Comparison of ENCODE assay signal across 8 cellular contexts in genomic region chr18:3597978-3598365, GRCh38.
DNase-seq lines count a peak whose midpoint lies in the region; ATAC-seq and TF ChIP-seq lines count a peak whose summit lies in the region.
"Not testable (repeated sequence)": the region's sequence is repeated elsewhere in the genome, so short reads cannot be mapped to it uniquely, and the experiment has no call there.

No MANE protein-coding gene starts in this region.

- H3K36me3 Mint-ChIP-seq in CD4-positive, CD25-positive, alpha-beta regulatory T cell, result peaks cover 15% of the 10 kb centered on the region
- H3K36me3 Mint-ChIP-seq in activated CD4-positive, alpha-beta memory T cell treated with anti-CD3 and anti-CD28 coated beads, Interleukin-2, amount 10 ng/mL, durations not matched to agents 7 days and 5 days (ENCODE audit: low read depth), result peaks cover 27% of the 10 kb centered on the region
- H3K36me3 Mint-ChIP-seq in endodermal cell (ENCODE audit: low read depth), result peaks cover 37% of the 10 kb centered on the region
- not testable (repeated sequence) for H3K36me3 Mint-ChIP-seq in memory B cell

- BruUV-seq in OCI-LY7 (replicated peaks; lab: Mats Ljungman, UMichigan), result not testable (repeated sequence)

- peak overlapping the region; percentile 83 to 99 (median 95) for H3K4me3 Mint-ChIP-seq in CD4-positive, CD25-positive, alpha-beta regulatory T cell
- peak overlapping the region; percentile 0 for H3K4me3 Mint-ChIP-seq in activated CD4-positive, alpha-beta memory T cell treated with anti-CD3 and anti-CD28 coated beads, Interleukin-2, amount 10 ng/mL, durations not matched to agents 7 days and 5 days
- not testable (repeated sequence) for H3K4me3 Mint-ChIP-seq in endodermal cell, memory B cell

- H3K79me2 ChIP-seq in OCI-LY7 (ENCODE audit: insufficient read depth, low read depth, low read length), result peaks cover 34% of the 10 kb centered on the region
- H3K79me2 ChIP-seq in parathyroid adenoma, result not testable (repeated sequence)

- H4K20me1 ChIP-seq in OCI-LY7 (ENCODE audit: insufficient read depth, low read length), result not testable (repeated sequence)

- not testable (repeated sequence) for H3K27me3 ChIP-seq in CD4-positive, CD25-positive, alpha-beta regulatory T cell (ENCODE audit: control insufficient read depth, insufficient read depth, low read length); endodermal cell (ENCODE audit: control insufficient read depth, insufficient read depth, low read length, poor library complexity, severe bottlenecking); parathyroid adenoma (ENCODE audit: control insufficient read depth, insufficient read depth, low read length); testis

- 96 to 100% methylated on average over 7 to 10 of the region's 10 CpGs for WGBS in endodermal cell (ENCODE audit: insufficient coverage in 1 of 2, insufficient read length in 1 of 2), 2 experiments
- WGBS in testis, 2 donors, result 80 to 90% methylated on average over 10 of the region's 10 CpGs

- not testable (repeated sequence) for H3K9ac ChIP-seq in endodermal cell (ENCODE audit: extremely low read depth, low read length, poor library complexity, severe bottlenecking); parathyroid adenoma

- intact Hi-C loops in OCI-LY7 (cut with micrococcal nuclease; ENCODE audit: unreplicated experiment), result loop anchor here (10.0 kb wide), 1 partner anchor 943 kb away; the partner anchor contains the start of gene SMCHD1
- intact Hi-C loops in testis (cut with DNase I; ENCODE audit: low total_unique reads), result loop anchor here (5.0 kb wide), 1 partner anchor 146 kb away; the partner anchor contains the start of gene TGIF1

- peaks cover 61% of the 10 kb centered on the region for H3K4me1 ChIP-seq in CD4-positive, CD25-positive, alpha-beta regulatory T cell (ENCODE audit: control insufficient read depth, insufficient read depth, low read length, poor library complexity, severe bottlenecking)
- peaks cover 59% of the 10 kb centered on the region for H3K4me1 ChIP-seq in OCI-LY7 (ENCODE audit: insufficient read depth, low read length, poor library complexity, severe bottlenecking)
- peaks cover 13% of the 10 kb centered on the region for H3K4me1 ChIP-seq in endodermal cell (ENCODE audit: control insufficient read depth, insufficient read depth, low read length)
- H3K4me1 ChIP-seq in parathyroid adenoma, result peaks cover 32% of the 10 kb centered on the region
- peaks cover 53% of the 10 kb centered on the region for H3K4me1 ChIP-seq in testis

- CTCF ChIA-PET in OCI-LY7 (lab: Charles Lee; ENCODE audit: unreplicated experiment), result interaction anchor here (0.6 kb wide), 1 partner anchor 43 kb away, joined by 7 read pairs; no protein-coding TSS in a partner anchor
- CTCF ChIA-PET in activated CD4-positive, alpha-beta memory T cell treated with anti-CD3 and anti-CD28 coated beads, Interleukin-2, amount 10 ng/mL, durations not matched to agents 7 days and 5 days (lab: Charles Lee), result interaction anchor here (1.3 to 6.5 kb wide), 4 partner anchors 8 to 143 kb away, joined by 5 to 75 read pairs (median 42); no protein-coding TSS in a partner anchor

- not testable (repeated sequence) for H2AFZ ChIP-seq in OCI-LY7 (ENCODE audit: low read length)
- H2AFZ ChIP-seq in parathyroid adenoma, result peak overlapping the region; percentile 40

- H3K9me2 ChIP-seq in OCI-LY7 (ENCODE audit: insufficient read depth, low read length), result not testable (repeated sequence)

- H3K4me3 ChIP-seq in CD4-positive, CD25-positive, alpha-beta regulatory T cell (ENCODE audit: low read depth, low read length), result peak overlapping the region; percentile 94
- H3K4me3 ChIP-seq in OCI-LY7 (ENCODE audit: low read depth, low read length, poor library complexity, severe bottlenecking); endodermal cell (ENCODE audit: low read length); parathyroid adenoma (ENCODE audit: low read depth, low read length); testis: not testable (repeated sequence)

- not testable (repeated sequence) for TF ChIP-seq CTCF in OCI-LY7 (conservative IDR thresholded peaks at IDR 0.05; ENCODE audit: low read length); endodermal cell (conservative IDR thresholded peaks at IDR 0.05); parathyroid adenoma (IDR thresholded peaks at IDR 0.05); testis (IDR thresholded peaks at IDR 0.05)

- peak overlapping the region; percentile 97; the same call in 1 of the 2 replicates for H3K4me2 ChIP-seq in OCI-LY7 (ENCODE audit: low read length)
- H3K4me2 ChIP-seq in parathyroid adenoma (ENCODE audit: low read length), result not testable (repeated sequence)

- peak overlapping the region; percentile 98 for H3K27ac ChIP-seq in CD4-positive, CD25-positive, alpha-beta regulatory T cell (ENCODE audit: insufficient read depth, low read length, poor library complexity, severe bottlenecking)
- H3K27ac ChIP-seq in OCI-LY7 (ENCODE audit: low read depth, low read length, poor library complexity, severe bottlenecking); endodermal cell (ENCODE audit: low read depth, low read length): not testable (repeated sequence)
- peak overlapping the region; percentile 98 for H3K27ac ChIP-seq in angular gyrus (ENCODE audit: low read depth, low read length)
- H3K27ac ChIP-seq in parathyroid adenoma, result peak overlapping the region; percentile 25
- H3K27ac ChIP-seq in testis, result peak overlapping the region; percentile 96

- H3K4me1 Mint-ChIP-seq in CD4-positive, CD25-positive, alpha-beta regulatory T cell, result peaks cover 16 to 63% (median 40%) of the 10 kb centered on the region in 4 donors
- peaks cover 46% of the 10 kb centered on the region for H3K4me1 Mint-ChIP-seq in activated CD4-positive, alpha-beta memory T cell treated with anti-CD3 and anti-CD28 coated beads, Interleukin-2, amount 10 ng/mL, durations not matched to agents 7 days and 5 days
- H3K4me1 Mint-ChIP-seq in endodermal cell (peaks cover 51% of the 10 kb centered on the region), memory B cell (peaks cover 33% of the 10 kb centered on the region)

- ATAC-seq in CD4-positive, CD25-positive, alpha-beta regulatory T cell (ENCODE audit: low read depth in 2 of 2); memory B cell (ENCODE audit: low read depth): not testable (repeated sequence)

- not testable (repeated sequence) for H3K9me3 Mint-ChIP-seq in CD4-positive, CD25-positive, alpha-beta regulatory T cell; activated CD4-positive, alpha-beta memory T cell treated with anti-CD3 and anti-CD28 coated beads, Interleukin-2, amount 10 ng/mL, durations not matched to agents 7 days and 5 days; endodermal cell; memory B cell

- not testable (repeated sequence) for DNase-seq in CD4-positive, CD25-positive, alpha-beta regulatory T cell; OCI-LY7 (ENCODE audit: low spot score); activated CD4-positive, alpha-beta memory T cell treated with anti-CD3 and anti-CD28 coated beads, Interleukin-2, amount 10 ng/mL, durations not matched to agents 7 days and 5 days; endodermal cell; memory B cell (ENCODE audit: low spot score in 2 of 2); testis

- TF ChIP-seq POLR2A in testis (IDR thresholded peaks at IDR 0.05), result not testable (repeated sequence)

- not testable (repeated sequence) for H3K27me3 Mint-ChIP-seq in CD4-positive, CD25-positive, alpha-beta regulatory T cell; activated CD4-positive, alpha-beta memory T cell treated with anti-CD3 and anti-CD28 coated beads, Interleukin-2, amount 10 ng/mL, durations not matched to agents 7 days and 5 days; endodermal cell (ENCODE audit: insufficient read depth); memory B cell

- H3K9me3 ChIP-seq in CD4-positive, CD25-positive, alpha-beta regulatory T cell (ENCODE audit: control insufficient read depth in 2 of 2, low read length in 2 of 2); OCI-LY7 (ENCODE audit: low read length); endodermal cell (ENCODE audit: control insufficient read depth, low read length); parathyroid adenoma (ENCODE audit: control insufficient read depth, low read length); testis: not testable (repeated sequence)

- POLR2A ChIA-PET in OCI-LY7 (lab: Charles Lee), result interaction anchor here (0.7 to 5.3 kb wide), 4 partner anchors 8 to 63 kb away, joined by 4 to 44 read pairs (median 16); no protein-coding TSS in a partner anchor
- POLR2A ChIA-PET in activated CD4-positive, alpha-beta memory T cell treated with anti-CD3 and anti-CD28 coated beads, Interleukin-2, amount 10 ng/mL, durations not matched to agents 7 days and 5 days (lab: Charles Lee), result interaction anchor here (1.3 to 6.2 kb wide), 5 partner anchors 8 to 350 kb away, joined by 5 to 239 read pairs (median 63); partner anchors contain the start of gene MYL12A

- H3K27ac Mint-ChIP-seq in CD4-positive, CD25-positive, alpha-beta regulatory T cell, result peak overlapping the region; percentile 52 to 100 (median 99)
- peak overlapping the region; percentile 98 for H3K27ac Mint-ChIP-seq in activated CD4-positive, alpha-beta memory T cell treated with anti-CD3 and anti-CD28 coated beads, Interleukin-2, amount 10 ng/mL, durations not matched to agents 7 days and 5 days
- H3K27ac Mint-ChIP-seq in endodermal cell (peak overlapping the region; percentile 93), memory B cell (peak overlapping the region; percentile 99)

- H3K36me3 ChIP-seq in CD4-positive, CD25-positive, alpha-beta regulatory T cell (ENCODE audit: control insufficient read depth, insufficient read depth, low read length); endodermal cell (ENCODE audit: control insufficient read depth, insufficient read depth, low read length); parathyroid adenoma (ENCODE audit: control insufficient read depth, insufficient read depth, low read length); testis (ENCODE audit: low read depth, missing control alignments): not testable (repeated sequence)
- H3K36me3 ChIP-seq in OCI-LY7 (ENCODE audit: insufficient read depth, low read length), result peaks cover 11% of the 10 kb centered on the region; the same call in 1 of the 2 replicates
